27 cellular contexts compared by ENCODE assay signal in genomic region chr11:96942855-96943254, GRCh38.
"Had no signal": no experiment of that assay in that cellular context is flagged by ENCODE, and none has a peak within 500 bp of the region (broad histone marks: within the 10 kb centered on the region; RNA-seq: fewer than 3 reads in every experiment).

No MANE protein-coding gene starts in this region.

- DNase-seq: left lung; lower lobe of right lung; mammary epithelial cell; mesenchymal stem cell; naive B cell; natural killer cell; nephron progenitor cell; ovary; retina; right cardiac atrium; stimulated activated CD4-positive, alpha-beta T cell treated with anti-CD3 and anti-CD28 coated beads, Interleukin-12 subunit alpha, Interleukin-12 subunit beta, amount 100 ng/mL, for 4 hours; stimulated activated CD4-positive, alpha-beta T cell treated with anti-CD3 and anti-CD28 coated beads, Interleukin-15, amount 100 ng/mL, for 24 hours; stimulated activated CD4-positive, alpha-beta T cell treated with anti-CD3 and anti-CD28 coated beads, Interleukin-2, amount 100 ng/mL, for 24 hours; stimulated activated CD4-positive, alpha-beta T cell treated with anti-CD3 and anti-CD28 coated beads, Interleukin-4, amount 100 ng/mL, for 1 hour; stimulated activated naive CD4-positive, alpha-beta T cell; tibial artery; trophoblast cell; upper lobe of right lung had no signal

- H3K9me3 Mint-ChIP-seq: naive B cell; nephron progenitor cell; stimulated activated naive CD8-positive, alpha-beta T cell treated with anti-CD3 and anti-CD28 coated beads, Interleukin-15, Interleukin-2, amounts not matched to agents 100 ng/mL and 50 ng/mL, for 24 hours had no signal

- H3K4me3 ChIP-seq: hepatocyte, left lung, lower lobe of right lung, ovary, prostate gland, skin epidermis, suprapubic skin, thoracic aorta, tibial artery, upper lobe of right lung had no signal

- H3K27ac ChIP-seq: hepatocyte, left lung, lower lobe of right lung, ovary, prostate gland, skin epidermis, suprapubic skin, thoracic aorta, tibial artery, upper lobe of right lung had no signal

- H3K36me3 ChIP-seq: left lung, lower lobe of right lung, ovary, prostate gland, suprapubic skin, thoracic aorta, tibial artery, upper lobe of right lung had no signal

- H3K4me1 ChIP-seq: left lung, lower lobe of right lung, prostate gland, suprapubic skin, tibial artery, upper lobe of right lung had no signal

- ATAC-seq: left colon; left lung; lower lobe of right lung; natural killer cell; right cardiac atrium; sciatic nerve; stimulated activated effector memory CD8-positive, alpha-beta T cell treated with anti-CD3 and anti-CD28 coated beads, Interleukin-12 subunit alpha, Interleukin-12 subunit beta, amount 100 ng/mL, for 72 hours; upper lobe of right lung had no signal

- H3K27me3 ChIP-seq: hepatocyte, left lung, suprapubic skin, tibial artery, upper lobe of right lung had no signal

- H3K4me3 Mint-ChIP-seq: naive B cell; natural killer cell; nephron progenitor cell; stimulated activated effector memory CD8-positive, alpha-beta T cell treated with anti-CD3 and anti-CD28 coated beads, Interleukin-12 subunit alpha, Interleukin-12 subunit beta, amount 100 ng/mL, for 72 hours; stimulated activated naive CD8-positive, alpha-beta T cell treated with anti-CD3 and anti-CD28 coated beads, Interleukin-15, Interleukin-2, amounts not matched to agents 100 ng/mL and 50 ng/mL, for 24 hours had no signal

- H3K4me1 Mint-ChIP-seq: naive B cell; natural killer cell; nephron progenitor cell; stimulated activated effector memory CD8-positive, alpha-beta T cell treated with anti-CD3 and anti-CD28 coated beads, Interleukin-12 subunit alpha, Interleukin-12 subunit beta, amount 100 ng/mL, for 72 hours had no signal

- H3K27ac Mint-ChIP-seq: naive B cell; natural killer cell; nephron progenitor cell; stimulated activated effector memory CD8-positive, alpha-beta T cell treated with anti-CD3 and anti-CD28 coated beads, Interleukin-12 subunit alpha, Interleukin-12 subunit beta, amount 100 ng/mL, for 72 hours; stimulated activated naive CD8-positive, alpha-beta T cell treated with anti-CD3 and anti-CD28 coated beads, Interleukin-15, Interleukin-2, amounts not matched to agents 100 ng/mL and 50 ng/mL, for 24 hours had no signal

- H3K36me3 Mint-ChIP-seq: naive B cell; natural killer cell; stimulated activated effector memory CD8-positive, alpha-beta T cell treated with anti-CD3 and anti-CD28 coated beads, Interleukin-12 subunit alpha, Interleukin-12 subunit beta, amount 100 ng/mL, for 72 hours had no signal

- H3K9me3 ChIP-seq: left lung, lower lobe of right lung, ovary, prostate gland, suprapubic skin, thoracic aorta, tibial artery, upper lobe of right lung had no signal

- H3K4me2 ChIP-seq: hepatocyte had no signal

- H3K79me2 ChIP-seq: hepatocyte had no signal

- H2AFZ ChIP-seq: hepatocyte had no signal

- H3K27me3 Mint-ChIP-seq: naive B cell; stimulated activated naive CD8-positive, alpha-beta T cell treated with anti-CD3 and anti-CD28 coated beads, Interleukin-15, Interleukin-2, amounts not matched to agents 100 ng/mL and 50 ng/mL, for 24 hours had no signal
